ENCODE assay signal across 14 cellular contexts in genomic region chr7:1291040-1291689, GRCh38. TPM values are rescaled to one million over a fixed set of nuclear protein-coding genes. Genes with fewer than 3 reads are reported as not detected.
DNase-seq lines count a peak whose midpoint lies in the region; ATAC-seq and TF ChIP-seq lines count a peak whose summit lies in the region.
"Had no signal": no experiment of that assay in that cellular context is flagged by ENCODE, and none has a peak within 500 bp of the region (broad histone marks: within the 10 kb centered on the region; RNA-seq: fewer than 3 reads in every experiment).

No MANE protein-coding gene starts in this region.

- H3K36me3 Mint-ChIP-seq in CD14-positive monocyte, result no peaks in the 10 kb centered on the region
- H3K36me3 Mint-ChIP-seq in activated T-helper 17 cell treated with anti-CD3 and anti-CD28 coated beads, Interleukin-2, amount 50 U/mL, for 72 hours (ENCODE audit: low read depth), result no peaks in the 10 kb centered on the region
- no peaks in the 10 kb centered on the region for H3K36me3 Mint-ChIP-seq in naive thymus-derived CD8-positive, alpha-beta T cell

- POLR2A ChIA-PET in naive thymus-derived CD8-positive, alpha-beta T cell (lab: Charles Lee), result no interaction called here

- intact Hi-C loops in CD14-positive monocyte (cut with micrococcal nuclease), result no loop called here

- peaks cover 6% of the 10 kb centered on the region for H3K4me1 Mint-ChIP-seq in CD14-positive monocyte
- H3K4me1 Mint-ChIP-seq in activated T-helper 17 cell treated with anti-CD3 and anti-CD28 coated beads, Interleukin-2, amount 50 U/mL, for 72 hours, result no peaks in the 10 kb centered on the region
- H3K4me1 Mint-ChIP-seq in naive thymus-derived CD8-positive, alpha-beta T cell, result peaks cover 1 to 12% (median 8%) of the 10 kb centered on the region in 4 donors

- ATAC-seq in activated T-helper 17 cell treated with anti-CD3 and anti-CD28 coated beads, Interleukin-2, amount 50 U/mL, for 72 hours (replicated peaks), result no peak
- no peak for ATAC-seq in naive thymus-derived CD8-positive, alpha-beta T cell
- ATAC-seq in HG03439 (IDR thresholded peaks at IDR 0.05; ENCODE audit: unreplicated experiment) (no peak), GM21390 (IDR thresholded peaks at IDR 0.05; ENCODE audit: unreplicated experiment) (no peak)
- ATAC-seq: gastroesophageal sphincter had no signal

- DNase-seq in AG09319 (ENCODE audit: extremely low read depth, low read depth), result peak; percentile 19
- DNase-seq in CD14-positive monocyte (ENCODE audit: low spot score), result peak; percentile 32
- peak in 1 of 10 donors; percentile 22 for DNase-seq in naive thymus-derived CD8-positive, alpha-beta T cell
- DNase-seq in NCI-H526 treated with DMSO at 0.1 percent for 48 hours (lab: John Stamatoyannopoulos, UW), result no peak
- no peak for DNase-seq in NCI-H2029 (lab: John Stamatoyannopoulos, UW)
- DNase-seq: T1000 had no signal

- H3K4me3 Mint-ChIP-seq in CD14-positive monocyte, result peak overlapping the region in 1 of 2 donors; percentile 64
- peak overlapping the region; percentile 40 for H3K4me3 Mint-ChIP-seq in activated T-helper 17 cell treated with anti-CD3 and anti-CD28 coated beads, Interleukin-2, amount 50 U/mL, for 72 hours
- H3K4me3 Mint-ChIP-seq in naive thymus-derived CD8-positive, alpha-beta T cell, result peak overlapping the region in 9 of 10 donors; percentile 47 to 80 (median 72)

- no peak overlapping the region for H3K27ac Mint-ChIP-seq in CD14-positive monocyte
- H3K27ac Mint-ChIP-seq in activated T-helper 17 cell treated with anti-CD3 and anti-CD28 coated beads, Interleukin-2, amount 50 U/mL, for 72 hours, result no peak overlapping the region
- no peak overlapping the region for H3K27ac Mint-ChIP-seq in naive thymus-derived CD8-positive, alpha-beta T cell

- H3K27me3 Mint-ChIP-seq in CD14-positive monocyte (ENCODE audit: low read depth in 3 of 3), result peaks cover 23 to 45% (median 41%) of the 10 kb centered on the region in 3 donors
- peaks cover 10% of the 10 kb centered on the region for H3K27me3 Mint-ChIP-seq in activated T-helper 17 cell treated with anti-CD3 and anti-CD28 coated beads, Interleukin-2, amount 50 U/mL, for 72 hours
- H3K27me3 Mint-ChIP-seq in naive thymus-derived CD8-positive, alpha-beta T cell, result peaks cover 2 to 23% (median 7%) of the 10 kb centered on the region in 5 donors

- TF ChIP-seq CTCF in AG09319 (IDR thresholded peaks at IDR 0.05; ENCODE audit: low read depth, low read length) (no peak), CD14-positive monocyte (IDR thresholded peaks at IDR 0.05) (no peak)

- H3K9me3 Mint-ChIP-seq in CD14-positive monocyte, result peaks cover 0 to 6% (median 0%) of the 10 kb centered on the region in 7 donors
- H3K9me3 Mint-ChIP-seq in activated T-helper 17 cell treated with anti-CD3 and anti-CD28 coated beads, Interleukin-2, amount 50 U/mL, for 72 hours, result no peaks in the 10 kb centered on the region
- H3K9me3 Mint-ChIP-seq in naive thymus-derived CD8-positive, alpha-beta T cell, result no peaks in the 10 kb centered on the region

RNA-seq across cellular contexts. Expression of gene UNCX, which starts 58.5 kb away (rescaled TPM):
- not detected for polyA plus RNA-seq in CD14-positive monocyte
- total RNA-seq in activated T-helper 17 cell treated with anti-CD3 and anti-CD28 coated beads, Interleukin-2, amount 50 U/mL, for 72 hours, result not detected
- total RNA-seq in naive thymus-derived CD8-positive, alpha-beta T cell, result not detected
- polyA plus RNA-seq in naive thymus-derived CD8-positive, alpha-beta T cell, result not detected
- total RNA-seq: dermis microvascular lymphatic vessel endothelial cell, gastroesophageal sphincter, LHCN-M2, sciatic nerve, thyroid gland had no signal

Comparison
In these comparisons a context has a peak if more than half of its experiments do, and no peak if none do; other contexts are left out.
1. DNase-seq: peak in AG09319 (single experiment) and CD14-positive monocyte (single experiment); none in NCI-H526 treated with DMSO at 0.1 percent for 48 hours (single experiment) and NCI-H2029 (single experiment).